9 cellular contexts compared by ENCODE assay signal in genomic region chrX:120664081-120664480, GRCh38. TPM values are rescaled to one million over a fixed set of nuclear protein-coding genes. Genes with fewer than 3 reads are reported as not detected.
DNase-seq lines count a peak whose midpoint lies in the region; ATAC-seq and TF ChIP-seq lines count a peak whose summit lies in the region.
"Had no signal": no experiment of that assay in that cellular context is flagged by ENCODE, and none has a peak within 500 bp of the region (broad histone marks: within the 10 kb centered on the region; RNA-seq: fewer than 3 reads in every experiment).

No MANE protein-coding gene starts in this region.

- no peak overlapping the region for H3K4me2 ChIP-seq in PC-9

- POLR2A ChIA-PET in PC-9 (lab: Charles Lee; ENCODE audit: unreplicated experiment) = interaction anchor here (0.5 to 0.7 kb wide), 2 partner anchors 71 to 1007 kb away, joined by 5 to 10 read pairs; no protein-coding TSS in a partner anchor
- POLR2A ChIA-PET in activated CD8-positive, alpha-beta T cell treated with anti-CD3 and anti-CD28 coated beads, Interleukin-2, amount 10 ng/mL, durations not matched to agents 7 days and 5 days (lab: Charles Lee) = no interaction called here

- no peaks in the 10 kb centered on the region for H3K27me3 Mint-ChIP-seq in activated CD8-positive, alpha-beta T cell treated with anti-CD3 and anti-CD28 coated beads, Interleukin-2, amount 10 ng/mL, durations not matched to agents 7 days and 5 days (ENCODE audit: low read depth)

- DNase-seq in AG09309 (ENCODE audit: low read depth) = no peak
- peak; percentile 18 for DNase-seq in GM06990 (ENCODE audit: extremely low read depth, insufficient read length)
- peak in 1 of 2 experiments; percentile 50 for DNase-seq in PC-9
- DNase-seq in germinal center (ENCODE audit: low spot score) = peak; percentile 2
- DNase-seq in activated CD8-positive, alpha-beta T cell treated with anti-CD3 and anti-CD28 coated beads, Interleukin-2, amount 10 ng/mL, durations not matched to agents 7 days and 5 days = no peak
- DNase-seq in mesenteric fat pad (ENCODE audit: low spot score) = no peak
- no peak for DNase-seq in stimulated activated CD4-positive, alpha-beta T cell treated with anti-CD3 and anti-CD28 coated beads, Interleukin-12 subunit alpha, Interleukin-12 subunit beta, amount 100 ng/mL, for 4 hours

- no peak overlapping the region for H3K27ac Mint-ChIP-seq in activated CD8-positive, alpha-beta T cell treated with anti-CD3 and anti-CD28 coated beads, Interleukin-2, amount 10 ng/mL, durations not matched to agents 7 days and 5 days

- H3K9me2 ChIP-seq in PC-9 (ENCODE audit: insufficient read depth) = no peaks in the 10 kb centered on the region

- TF ChIP-seq CTCF in AG09309 (IDR thresholded peaks at IDR 0.05; ENCODE audit: control insufficient read depth, insufficient read depth, low read depth, low read length, missing control alignments) (peak; percentile 11), GM06990 (IDR thresholded peaks at IDR 0.05; ENCODE audit: insufficient read depth, low read length, poor library complexity, severe bottlenecking) (peak; percentile 7), PC-9 (conservative IDR thresholded peaks at IDR 0.05) (peak; percentile 57)

- no peak overlapping the region for H3K4me3 Mint-ChIP-seq in activated CD8-positive, alpha-beta T cell treated with anti-CD3 and anti-CD28 coated beads, Interleukin-2, amount 10 ng/mL, durations not matched to agents 7 days and 5 days

- no TSS peak for BruUV-seq in PC-9 (replicated peaks; lab: Mats Ljungman, UMichigan)

- intact Hi-C loops in PC-9 (cut with micrococcal nuclease; ENCODE audit: unreplicated experiment) = loop anchor here (1.0 to 5.0 kb wide), 4 partner anchors 37 to 166 kb away; partner anchors contain the start of gene CUL4B

- no peaks in the 10 kb centered on the region for H3K9me3 Mint-ChIP-seq in activated CD8-positive, alpha-beta T cell treated with anti-CD3 and anti-CD28 coated beads, Interleukin-2, amount 10 ng/mL, durations not matched to agents 7 days and 5 days (ENCODE audit: insufficient read depth)

- CTCF ChIA-PET in PC-9 (lab: Charles Lee) = interaction anchor here (1.0 kb wide), 1 partner anchor 212 kb away, joined by 6 read pairs; no protein-coding TSS in a partner anchor
- CTCF ChIA-PET in activated CD8-positive, alpha-beta T cell treated with anti-CD3 and anti-CD28 coated beads, Interleukin-2, amount 10 ng/mL, durations not matched to agents 7 days and 5 days (lab: Charles Lee) = interaction anchor here (1.0 to 2.5 kb wide), 4 partner anchors 106 to 178 kb away, joined by 3 to 6 read pairs (median 4); no protein-coding TSS in a partner anchor

- H3K36me3 Mint-ChIP-seq in activated CD8-positive, alpha-beta T cell treated with anti-CD3 and anti-CD28 coated beads, Interleukin-2, amount 10 ng/mL, durations not matched to agents 7 days and 5 days (ENCODE audit: low read depth) = no peaks in the 10 kb centered on the region

- peaks cover 2% of the 10 kb centered on the region for H3K4me1 Mint-ChIP-seq in activated CD8-positive, alpha-beta T cell treated with anti-CD3 and anti-CD28 coated beads, Interleukin-2, amount 10 ng/mL, durations not matched to agents 7 days and 5 days (ENCODE audit: low read depth)

- H3K27ac ChIP-seq in PC-9 = peak overlapping the region; percentile 43; the same call in 1 of the 2 replicates
- H3K27ac ChIP-seq: tibial nerve had no signal

- H3K79me2 ChIP-seq in PC-9 (ENCODE audit: low read depth) = no peaks in the 10 kb centered on the region

- no peak for ATAC-seq in activated CD8-positive, alpha-beta T cell treated with anti-CD3 and anti-CD28 coated beads, Interleukin-2, amount 10 ng/mL, durations not matched to agents 7 days and 5 days
- no peak for ATAC-seq in HG03175 (IDR thresholded peaks at IDR 0.05; ENCODE audit: unreplicated experiment)

- H4K20me1 ChIP-seq in PC-9 (ENCODE audit: insufficient read depth) = no peaks in the 10 kb centered on the region

- H3K27me3 ChIP-seq in GM06990 (replicated peaks; ENCODE audit: control insufficient read depth, insufficient read depth, low read length) (no peaks in the 10 kb centered on the region), PC-9 (ENCODE audit: insufficient read depth, low read depth) (no peaks in the 10 kb centered on the region)
- H3K27me3 ChIP-seq: tibial nerve had no signal

- H3F3A ChIP-seq in PC-9 (ENCODE audit: insufficient read depth, low read depth) = peaks cover 13% of the 10 kb centered on the region

- no peak overlapping the region for H2AFZ ChIP-seq in PC-9

- peaks cover 44% of the 10 kb centered on the region for H3K4me1 ChIP-seq in PC-9 (replicated peaks; ENCODE audit: insufficient read depth)
- H3K4me1 ChIP-seq: tibial nerve had no signal

- H3K36me3 ChIP-seq in GM06990 (ENCODE audit: control insufficient read depth, insufficient read depth, low read length) (no peaks in the 10 kb centered on the region), PC-9 (ENCODE audit: low read depth) (no peaks in the 10 kb centered on the region)
- H3K36me3 ChIP-seq: tibial nerve had no signal

- H3K4me3 ChIP-seq in AG09309 (ENCODE audit: control insufficient read depth, low read depth, low read length) (no peak overlapping the region), GM06990 (replicated peaks; ENCODE audit: low read depth, low read length) (no peak overlapping the region), PC-9 (no peak overlapping the region)
- H3K4me3 ChIP-seq: tibial nerve had no signal

- H3K9me3 ChIP-seq in PC-9 (ENCODE audit: insufficient read depth, low read depth) = no peaks in the 10 kb centered on the region
- H3K9me3 ChIP-seq: tibial nerve had no signal

RNA-seq across cellular contexts. Expression of gene C1GALT1C1, which starts 34.2 kb away (rescaled TPM):
- total RNA-seq in PC-9 (2021) (32.7 and 38.4 TPM in 2 replicates), mesenteric fat pad (35.6 TPM)
- total RNA-seq in activated CD8-positive, alpha-beta T cell treated with anti-CD3 and anti-CD28 coated beads, Interleukin-2, amount 10 ng/mL, durations not matched to agents 7 days and 5 days = 10 to 100 TPM; 21.1 to 21.9 TPM

Comparison
In these comparisons a context has a peak if more than half of its experiments do, and no peak if none do; other contexts are left out.
1. DNase-seq: peak in GM06990 (single experiment) and germinal center (single experiment); none in AG09309 (single experiment), activated CD8-positive, alpha-beta T cell treated with anti-CD3 and anti-CD28 coated beads, Interleukin-2, amount 10 ng/mL, durations not matched to agents 7 days and 5 days (single experiment), mesenteric fat pad (single experiment) and stimulated activated CD4-positive, alpha-beta T cell treated with anti-CD3 and anti-CD28 coated beads, Interleukin-12 subunit alpha, Interleukin-12 subunit beta, amount 100 ng/mL, for 4 hours (single experiment).
2. CTCF ChIP-seq: peak in every context shown above with its lines; median percentile 57 in PC-9; 11 in AG09309; 7 in GM06990.